In genomic region chr3:163361289-163361937, GRCh38 we compare ENCODE assay signal across 7 cellular contexts.
A peak's percentile ranks its signal among the peaks of the same experiment; 100 is the strongest.
DNase-seq lines count a peak whose midpoint lies in the region; ATAC-seq, FAIRE-seq and TF ChIP-seq lines count a peak whose summit lies in the region.
"Not testable (repeated sequence)": the region's sequence is repeated elsewhere in the genome, so short reads cannot be mapped to it uniquely, and the experiment has no call there.

No MANE protein-coding gene starts in this region.

- CTCF ChIA-PET in Caco-2 (lab: Charles Lee); K562 (lab: Yijun Ruan, JAX; ENCODE audit: low intra/inter-chr PET ratio): not testable (repeated sequence)

- H3K79me2 ChIP-seq in K562 (ENCODE audit: control insufficient read depth, insufficient read depth, low read length): not testable (repeated sequence)

- not testable (repeated sequence) for TF ChIP-seq EP300 in K562 (IDR thresholded peaks at IDR 0.05; ENCODE audit: low read length)

- H3K9me1 ChIP-seq in K562 (ENCODE audit: control insufficient read depth, insufficient read depth, low read length): not testable (repeated sequence)

- not testable (repeated sequence) for BruUV-seq in Caco-2 (replicated peaks; lab: Mats Ljungman, UMichigan); K562 (replicated peaks; lab: Mats Ljungman, UMichigan)

- H3K9me3 Mint-ChIP-seq in Caco-2 (ENCODE audit: unreplicated experiment): not testable (repeated sequence)

- H3K4me3 Mint-ChIP-seq in Caco-2 (ENCODE audit: unreplicated experiment): peak overlapping the region; percentile 16

- H3K4me2 ChIP-seq in K562 (ENCODE audit: insufficient read depth, low read length): not testable (repeated sequence)

- not testable (repeated sequence) for H3K4me1 Mint-ChIP-seq in Caco-2 (ENCODE audit: low read depth, unreplicated experiment)

- FAIRE-seq in K562 (lab: Jason Lieb, UNC): not testable (repeated sequence)

- not testable (repeated sequence) for H3K27me3 Mint-ChIP-seq in Caco-2 (ENCODE audit: insufficient read depth, unreplicated experiment)

- TF ChIP-seq RAD21 in K562 (CRISPR knock-in tag; conservative IDR thresholded peaks at IDR 0.05 in 1 of 2, IDR thresholded peaks at IDR 0.05 in 1 of 2): not testable (repeated sequence)

- not testable (repeated sequence) for H3K27ac Mint-ChIP-seq in Caco-2 (ENCODE audit: unreplicated experiment)

- intact Hi-C loops in Caco-2 (cut with micrococcal nuclease; ENCODE audit: unreplicated experiment); K562 (cut with micrococcal nuclease); upper lobe of right lung (cut with DNase I): not testable (repeated sequence)

- not testable (repeated sequence) for H3K9ac ChIP-seq in K562 (ENCODE audit: insufficient read depth in 1 of 2, low read depth in 2 of 2, low read length in 2 of 2)

- DNase-seq in Caco-2: not testable (repeated sequence)
- DNase-seq in EL (peak; percentile 5), HT1080 (ENCODE audit: low read depth) (peak; percentile 66), NCI-H1092 treated with DMSO at 0.1 percent for 48 hours (lab: John Stamatoyannopoulos, UW) (peak; percentile 15), RPMI7951 (ENCODE audit: low read depth) (peak; percentile 70), K562 (ENCODE audit: extremely low read depth in 1 of 4, low spot score in 3 of 4) (peak in 1 of 4 experiments; percentile 25), upper lobe of right lung (peak; percentile 33)

- not testable (repeated sequence) for H3K27me3 ChIP-seq in Caco-2 (replicated peaks; ENCODE audit: control insufficient read depth, insufficient read depth, low read length); K562 (ENCODE audit: control insufficient read depth in 2 of 2, insufficient read depth in 2 of 2, low read length in 2 of 2); upper lobe of right lung

- POLR2A ChIA-PET in Caco-2 (lab: Charles Lee); K562 (lab: Yijun Ruan, JAX): not testable (repeated sequence)

- not testable (repeated sequence) for H3K36me3 ChIP-seq in Caco-2 (ENCODE audit: control insufficient read depth, insufficient read depth, low read length); K562 (ENCODE audit: control insufficient read depth, insufficient read depth, low read length); upper lobe of right lung

- in situ Hi-C loops in K562 (cut with MboI): not testable (repeated sequence)

- 11% methylated on average over 8 of the region's 17 CpGs for WGBS in K562 (ENCODE audit: insufficient coverage, low coverage, missing lambda C conversion rate)

- H2AFZ ChIP-seq in K562 (ENCODE audit: low read depth, low read length): not testable (repeated sequence)

- H3K27ac ChIP-seq in K562 (ENCODE audit: extremely low read depth, low read depth, low read length): peak overlapping the region; percentile 33; the same call in 1 of the 3 replicates
- H3K27ac ChIP-seq in upper lobe of right lung: not testable (repeated sequence)

- TF ChIP-seq POLR2A in K562 (conservative IDR thresholded peaks at IDR 0.05): not testable (repeated sequence)

- TF ChIP-seq CTCF in Caco-2 (IDR thresholded peaks at IDR 0.05; ENCODE audit: insufficient read depth in 1 of 2, low read depth in 1 of 2, low read length in 1 of 2, severe bottlenecking in 1 of 2, unreplicated experiment in 1 of 2); K562 (IDR thresholded peaks at IDR 0.05 in 2 of 3, conservative IDR thresholded peaks at IDR 0.05 in 1 of 3; ENCODE audit: insufficient read depth in 2 of 3, low read depth in 1 of 3, low read length in 3 of 3); upper lobe of right lung (IDR thresholded peaks at IDR 0.05): not testable (repeated sequence)

- not testable (repeated sequence) for H3K4me1 ChIP-seq in Caco-2; K562 (replicated peaks in 1 of 2; ENCODE audit: control insufficient read depth in 2 of 2, insufficient read depth in 2 of 2, low read length in 2 of 2); upper lobe of right lung

- H4K20me1 ChIP-seq in K562 (replicated peaks; ENCODE audit: control insufficient read depth, insufficient read depth, low read length): not testable (repeated sequence)

- ATAC-seq in K562: peak; percentile 53
- ATAC-seq in upper lobe of right lung: not testable (repeated sequence)

- H3K9me3 ChIP-seq in Caco-2; K562 (replicated peaks; ENCODE audit: control insufficient read depth, insufficient read depth, low read depth, low read length); upper lobe of right lung: not testable (repeated sequence)

- not testable (repeated sequence) for H3K4me3 ChIP-seq in Caco-2 (ENCODE audit: low read depth, low read length); K562; upper lobe of right lung

- H3K36me3 Mint-ChIP-seq in Caco-2 (ENCODE audit: insufficient read depth, unreplicated experiment): not testable (repeated sequence)

TF ChIP-seq in K562, 482 proteins besides CTCF, POLR2A, EP300 and RAD21:
- TF ChIP-seq, protein P1, sequence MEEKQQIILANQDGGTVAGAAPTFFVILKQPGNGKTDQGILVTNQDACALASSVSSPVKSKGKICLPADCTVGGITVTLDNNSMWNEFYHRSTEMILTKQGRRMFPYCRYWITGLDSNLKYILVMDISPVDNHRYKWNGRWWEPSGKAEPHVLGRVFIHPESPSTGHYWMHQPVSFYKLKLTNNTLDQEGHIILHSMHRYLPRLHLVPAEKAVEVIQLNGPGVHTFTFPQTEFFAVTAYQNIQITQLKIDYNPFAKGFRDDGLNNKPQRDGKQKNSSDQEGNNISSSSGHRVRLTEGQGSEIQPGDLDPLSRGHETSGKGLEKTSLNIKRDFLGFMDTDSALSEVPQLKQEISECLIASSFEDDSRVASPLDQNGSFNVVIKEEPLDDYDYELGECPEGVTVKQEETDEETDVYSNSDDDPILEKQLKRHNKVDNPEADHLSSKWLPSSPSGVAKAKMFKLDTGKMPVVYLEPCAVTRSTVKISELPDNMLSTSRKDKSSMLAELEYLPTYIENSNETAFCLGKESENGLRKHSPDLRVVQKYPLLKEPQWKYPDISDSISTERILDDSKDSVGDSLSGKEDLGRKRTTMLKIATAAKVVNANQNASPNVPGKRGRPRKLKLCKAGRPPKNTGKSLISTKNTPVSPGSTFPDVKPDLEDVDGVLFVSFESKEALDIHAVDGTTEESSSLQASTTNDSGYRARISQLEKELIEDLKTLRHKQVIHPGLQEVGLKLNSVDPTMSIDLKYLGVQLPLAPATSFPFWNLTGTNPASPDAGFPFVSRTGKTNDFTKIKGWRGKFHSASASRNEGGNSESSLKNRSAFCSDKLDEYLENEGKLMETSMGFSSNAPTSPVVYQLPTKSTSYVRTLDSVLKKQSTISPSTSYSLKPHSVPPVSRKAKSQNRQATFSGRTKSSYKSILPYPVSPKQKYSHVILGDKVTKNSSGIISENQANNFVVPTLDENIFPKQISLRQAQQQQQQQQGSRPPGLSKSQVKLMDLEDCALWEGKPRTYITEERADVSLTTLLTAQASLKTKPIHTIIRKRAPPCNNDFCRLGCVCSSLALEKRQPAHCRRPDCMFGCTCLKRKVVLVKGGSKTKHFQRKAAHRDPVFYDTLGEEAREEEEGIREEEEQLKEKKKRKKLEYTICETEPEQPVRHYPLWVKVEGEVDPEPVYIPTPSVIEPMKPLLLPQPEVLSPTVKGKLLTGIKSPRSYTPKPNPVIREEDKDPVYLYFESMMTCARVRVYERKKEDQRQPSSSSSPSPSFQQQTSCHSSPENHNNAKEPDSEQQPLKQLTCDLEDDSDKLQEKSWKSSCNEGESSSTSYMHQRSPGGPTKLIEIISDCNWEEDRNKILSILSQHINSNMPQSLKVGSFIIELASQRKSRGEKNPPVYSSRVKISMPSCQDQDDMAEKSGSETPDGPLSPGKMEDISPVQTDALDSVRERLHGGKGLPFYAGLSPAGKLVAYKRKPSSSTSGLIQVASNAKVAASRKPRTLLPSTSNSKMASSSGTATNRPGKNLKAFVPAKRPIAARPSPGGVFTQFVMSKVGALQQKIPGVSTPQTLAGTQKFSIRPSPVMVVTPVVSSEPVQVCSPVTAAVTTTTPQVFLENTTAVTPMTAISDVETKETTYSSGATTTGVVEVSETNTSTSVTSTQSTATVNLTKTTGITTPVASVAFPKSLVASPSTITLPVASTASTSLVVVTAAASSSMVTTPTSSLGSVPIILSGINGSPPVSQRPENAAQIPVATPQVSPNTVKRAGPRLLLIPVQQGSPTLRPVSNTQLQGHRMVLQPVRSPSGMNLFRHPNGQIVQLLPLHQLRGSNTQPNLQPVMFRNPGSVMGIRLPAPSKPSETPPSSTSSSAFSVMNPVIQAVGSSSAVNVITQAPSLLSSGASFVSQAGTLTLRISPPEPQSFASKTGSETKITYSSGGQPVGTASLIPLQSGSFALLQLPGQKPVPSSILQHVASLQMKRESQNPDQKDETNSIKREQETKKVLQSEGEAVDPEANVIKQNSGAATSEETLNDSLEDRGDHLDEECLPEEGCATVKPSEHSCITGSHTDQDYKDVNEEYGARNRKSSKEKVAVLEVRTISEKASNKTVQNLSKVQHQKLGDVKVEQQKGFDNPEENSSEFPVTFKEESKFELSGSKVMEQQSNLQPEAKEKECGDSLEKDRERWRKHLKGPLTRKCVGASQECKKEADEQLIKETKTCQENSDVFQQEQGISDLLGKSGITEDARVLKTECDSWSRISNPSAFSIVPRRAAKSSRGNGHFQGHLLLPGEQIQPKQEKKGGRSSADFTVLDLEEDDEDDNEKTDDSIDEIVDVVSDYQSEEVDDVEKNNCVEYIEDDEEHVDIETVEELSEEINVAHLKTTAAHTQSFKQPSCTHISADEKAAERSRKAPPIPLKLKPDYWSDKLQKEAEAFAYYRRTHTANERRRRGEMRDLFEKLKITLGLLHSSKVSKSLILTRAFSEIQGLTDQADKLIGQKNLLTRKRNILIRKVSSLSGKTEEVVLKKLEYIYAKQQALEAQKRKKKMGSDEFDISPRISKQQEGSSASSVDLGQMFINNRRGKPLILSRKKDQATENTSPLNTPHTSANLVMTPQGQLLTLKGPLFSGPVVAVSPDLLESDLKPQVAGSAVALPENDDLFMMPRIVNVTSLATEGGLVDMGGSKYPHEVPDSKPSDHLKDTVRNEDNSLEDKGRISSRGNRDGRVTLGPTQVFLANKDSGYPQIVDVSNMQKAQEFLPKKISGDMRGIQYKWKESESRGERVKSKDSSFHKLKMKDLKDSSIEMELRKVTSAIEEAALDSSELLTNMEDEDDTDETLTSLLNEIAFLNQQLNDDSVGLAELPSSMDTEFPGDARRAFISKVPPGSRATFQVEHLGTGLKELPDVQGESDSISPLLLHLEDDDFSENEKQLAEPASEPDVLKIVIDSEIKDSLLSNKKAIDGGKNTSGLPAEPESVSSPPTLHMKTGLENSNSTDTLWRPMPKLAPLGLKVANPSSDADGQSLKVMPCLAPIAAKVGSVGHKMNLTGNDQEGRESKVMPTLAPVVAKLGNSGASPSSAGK (IDR thresholded peaks at IDR 0.05): peak; percentile 57
- peak; percentile 35; the same call in 1 of the 2 replicates for TF ChIP-seq L3MBTL2 (IDR thresholded peaks at IDR 0.05)
